In genomic region chrX:13033193-13033592, GRCh38 we compare ENCODE assay signal across 3 cellular contexts.
TF ChIP-seq lines count a peak whose summit lies in the region.

No MANE protein-coding gene starts in this region.

TF ChIP-seq in A549, 52 proteins besides CTCF, POLR2A, EP300 and RAD21:
- no peak for TF ChIP-seq NFE2L2 (conservative IDR thresholded peaks at IDR 0.05; ENCODE audit: low read length)
- TF ChIP-seq HOXB5 (CRISPR knock-in tag; IDR thresholded peaks at IDR 0.05): no peak
- no peak for TF ChIP-seq RFX5 (IDR thresholded peaks at IDR 0.05)
- TF ChIP-seq EHMT2 (IDR thresholded peaks at IDR 0.05; ENCODE audit: low read depth): no peak
- TF ChIP-seq PHF8 (IDR thresholded peaks at IDR 0.05; ENCODE audit: borderline replicate concordance, low read depth): no peak
- TF ChIP-seq SMC3 (IDR thresholded peaks at IDR 0.05): no peak
- no peak for TF ChIP-seq BCL3 (IDR thresholded peaks at IDR 0.05)
- TF ChIP-seq HOXB13 (CRISPR knock-in tag; IDR thresholded peaks at IDR 0.05; ENCODE audit: low read depth): no peak
- no peak for TF ChIP-seq E2F6 (IDR thresholded peaks at IDR 0.05; ENCODE audit: borderline replicate concordance, low read depth)
- no peak for TF ChIP-seq JUN (IDR thresholded peaks at IDR 0.05)
- TF ChIP-seq HOXA7 (CRISPR knock-in tag; IDR thresholded peaks at IDR 0.05): no peak
- no peak for TF ChIP-seq CBX2 (IDR thresholded peaks at IDR 0.05; ENCODE audit: borderline replicate concordance, low read depth)
- TF ChIP-seq ATOH8 (CRISPR knock-in tag; IDR thresholded peaks at IDR 0.05; ENCODE audit: low read depth): no peak
- TF ChIP-seq POLR2AphosphoS2 (conservative IDR thresholded peaks at IDR 0.05; ENCODE audit: low read length): no peak
- TF ChIP-seq ZSCAN20 (CRISPR knock-in tag; IDR thresholded peaks at IDR 0.05): no peak
- TF ChIP-seq TP53 (CRISPR knock-in tag; IDR thresholded peaks at IDR 0.05): no peak
- no peak for TF ChIP-seq TFCP2L1 (CRISPR knock-in tag; IDR thresholded peaks at IDR 0.05)
- TF ChIP-seq GATA3 (IDR thresholded peaks at IDR 0.05; ENCODE audit: borderline replicate concordance): no peak
- no peak for TF ChIP-seq BHLHE40 (IDR thresholded peaks at IDR 0.05; ENCODE audit: low read depth, low read length)
- no peak for TF ChIP-seq ZNF302 (CRISPR knock-in tag; IDR thresholded peaks at IDR 0.05)

TF ChIP-seq in IMR-90, 13 proteins besides CTCF, POLR2A, EP300 and RAD21:
- TF ChIP-seq MAFK (IDR thresholded peaks at IDR 0.05; ENCODE audit: low read depth, low read length) (no peak), NFE2L2 (IDR thresholded peaks at IDR 0.05; ENCODE audit: low read depth, low read length) (no peak), FOS (IDR thresholded peaks at IDR 0.05; ENCODE audit: low read depth, low read length) (no peak), MAZ (IDR thresholded peaks at IDR 0.05; ENCODE audit: borderline replicate concordance, low read depth, low read length) (no peak), RCOR1 (IDR thresholded peaks at IDR 0.05; ENCODE audit: insufficient replicate concordance, low read length) (no peak), MXI1 (IDR thresholded peaks at IDR 0.05; ENCODE audit: borderline replicate concordance, low read depth, low read length) (no peak), CEBPB (IDR thresholded peaks at IDR 0.05; ENCODE audit: low read depth, low read length) (no peak), ELK1 (IDR thresholded peaks at IDR 0.05; ENCODE audit: borderline replicate concordance, low read depth, low read length) (no peak), CHD1 (IDR thresholded peaks at IDR 0.05; ENCODE audit: low read depth, low read length) (no peak), BHLHE40 (IDR thresholded peaks at IDR 0.05; ENCODE audit: low read depth, low read length) (no peak), USF2 (IDR thresholded peaks at IDR 0.05; ENCODE audit: low read depth, low read length) (no peak), RFX5 (IDR thresholded peaks at IDR 0.05; ENCODE audit: low read depth, low read length) (no peak), SMC3 (IDR thresholded peaks at IDR 0.05; ENCODE audit: low read depth, low read length) (no peak)

TF ChIP-seq in GM12878, 131 proteins besides CTCF, POLR2A, EP300 and RAD21:
- TF ChIP-seq GABPA (IDR thresholded peaks at IDR 0.05; ENCODE audit: low read depth) (no peak), TCF12 (IDR thresholded peaks at IDR 0.05; ENCODE audit: low read depth, low read length) (no peak), KAT2A (conservative IDR thresholded peaks at IDR 0.05; ENCODE audit: control insufficient read depth, low read depth, low read length) (no peak), WRNIP1 (IDR thresholded peaks at IDR 0.05; ENCODE audit: borderline replicate concordance, low read depth, low read length) (no peak), CHD1 (IDR thresholded peaks at IDR 0.05; ENCODE audit: low read depth, low read length) (no peak), E2F4 (IDR thresholded peaks at IDR 0.05; ENCODE audit: low read depth, low read length) (no peak), YY1 (IDR thresholded peaks at IDR 0.05; ENCODE audit: low read depth, low read length) (no peak), JUNB (IDR thresholded peaks at IDR 0.05) (no peak), SMARCA5 (IDR thresholded peaks at IDR 0.05) (no peak), SMAD5 (IDR thresholded peaks at IDR 0.05; ENCODE audit: low read depth) (no peak), ZBTB33 (IDR thresholded peaks at IDR 0.05) (no peak), FOS (IDR thresholded peaks at IDR 0.05; ENCODE audit: borderline replicate concordance, extremely low read depth, insufficient read length) (no peak), YBX1 (IDR thresholded peaks at IDR 0.05) (no peak), IRF5 (IDR thresholded peaks at IDR 0.05; ENCODE audit: borderline replicate concordance) (no peak), PAX8 (IDR thresholded peaks at IDR 0.05) (no peak), CUX1 (IDR thresholded peaks at IDR 0.05; ENCODE audit: insufficient replicate concordance, low read depth, low read length) (no peak), RBBP5 (conservative IDR thresholded peaks at IDR 0.05) (no peak), STAT3 (IDR thresholded peaks at IDR 0.05; ENCODE audit: low read depth, low read length) (no peak), MYB (IDR thresholded peaks at IDR 0.05; ENCODE audit: borderline replicate concordance, low read depth, low read length) (no peak)
TF ChIP-seq in GM12878: peak in this region for 0.
